In genomic region chr1:223558512-223558911, GRCh38 we compare ENCODE assay signal across 1 cellular context.
TF ChIP-seq lines count a peak whose summit lies in the region.

No MANE protein-coding gene starts in this region.

TF ChIP-seq in HEK293, 187 proteins besides CTCF, POLR2A, EP300 and RAD21 (continued from another document and continues in another):
- TF ChIP-seq ZNF785 (tag by site-specific recombination; IDR thresholded peaks at IDR 0.05) (0 out of 2 replicates have a peak, but pooled peaks have one; percentile 62), ZNF239 (tag by site-specific recombination; IDR thresholded peaks at IDR 0.05) (no peak), ZNF350 (tag by site-specific recombination; IDR thresholded peaks at IDR 0.05) (no peak), TCF7L2 (IDR thresholded peaks at IDR 0.05; ENCODE audit: borderline replicate concordance, low read depth, low read length) (no peak), ZBTB8A (tag by site-specific recombination; IDR thresholded peaks at IDR 0.05) (no peak), ZNF791 (tag by site-specific recombination; IDR thresholded peaks at IDR 0.05) (no peak), ZNF596 (tag by site-specific recombination; IDR thresholded peaks at IDR 0.05) (no peak), ZNF514 (tag by site-specific recombination; IDR thresholded peaks at IDR 0.05) (no peak), GLIS1 (tag by site-specific recombination; IDR thresholded peaks at IDR 0.05) (no peak), ZNF624 (tag by site-specific recombination; IDR thresholded peaks at IDR 0.05) (no peak), ZNF280C (tag by site-specific recombination; IDR thresholded peaks at IDR 0.05) (peak; percentile 30; the same call in 1 of the 2 replicates), PRDM6 (tag by site-specific recombination; IDR thresholded peaks at IDR 0.05) (no peak), ZNF473 (tag by site-specific recombination; IDR thresholded peaks at IDR 0.05) (0 out of 2 replicates have a peak, but pooled peaks have one; percentile 37), REPIN1 (tag by site-specific recombination; IDR thresholded peaks at IDR 0.05; ENCODE audit: low read depth) (no peak), PRDM1 (tag by site-specific recombination; IDR thresholded peaks at IDR 0.05) (no peak), ZNF121 (tag by site-specific recombination; IDR thresholded peaks at IDR 0.05) (no peak), SCRT1 (tag by site-specific recombination; IDR thresholded peaks at IDR 0.05; ENCODE audit: borderline replicate concordance) (no peak), KLF16 (tag by site-specific recombination; IDR thresholded peaks at IDR 0.05) (no peak), ZBTB6 (tag by site-specific recombination; IDR thresholded peaks at IDR 0.05) (no peak), ZNF311 (tag by site-specific recombination; IDR thresholded peaks at IDR 0.05; ENCODE audit: borderline replicate concordance) (0 out of 2 replicates have a peak, but pooled peaks have one; percentile 49), ZBTB20 (tag by site-specific recombination; IDR thresholded peaks at IDR 0.05) (no peak), ZNF148 (tag by site-specific recombination; IDR thresholded peaks at IDR 0.05; ENCODE audit: borderline replicate concordance) (0 out of 2 replicates have a peak, but pooled peaks have one; percentile 32), ZNF112 (tag by site-specific recombination; IDR thresholded peaks at IDR 0.05) (no peak; the same call in 1 of the 2 replicates), ZNF658 (tag by site-specific recombination; IDR thresholded peaks at IDR 0.05) (peak; percentile 29; the same call in 1 of the 2 replicates), ZSCAN4 (tag by site-specific recombination; IDR thresholded peaks at IDR 0.05) (no peak), MYNN (tag by site-specific recombination; IDR thresholded peaks at IDR 0.05; ENCODE audit: borderline replicate concordance) (no peak), ZNF544 (tag by site-specific recombination; IDR thresholded peaks at IDR 0.05) (no peak), ZNF558 (tag by site-specific recombination; IDR thresholded peaks at IDR 0.05) (no peak), ZNF157 (tag by site-specific recombination; IDR thresholded peaks at IDR 0.05) (no peak)
- TF ChIP-seq, protein P1, sequence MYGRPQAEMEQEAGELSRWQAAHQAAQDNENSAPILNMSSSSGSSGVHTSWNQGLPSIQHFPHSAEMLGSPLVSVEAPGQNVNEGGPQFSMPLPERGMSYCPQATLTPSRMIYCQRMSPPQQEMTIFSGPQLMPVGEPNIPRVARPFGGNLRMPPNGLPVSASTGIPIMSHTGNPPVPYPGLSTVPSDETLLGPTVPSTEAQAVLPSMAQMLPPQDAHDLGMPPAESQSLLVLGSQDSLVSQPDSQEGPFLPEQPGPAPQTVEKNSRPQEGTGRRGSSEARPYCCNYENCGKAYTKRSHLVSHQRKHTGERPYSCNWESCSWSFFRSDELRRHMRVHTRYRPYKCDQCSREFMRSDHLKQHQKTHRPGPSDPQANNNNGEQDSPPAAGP (tag by site-specific recombination; IDR thresholded peaks at IDR 0.05) = no peak
- TF ChIP-seq, protein P2, sequence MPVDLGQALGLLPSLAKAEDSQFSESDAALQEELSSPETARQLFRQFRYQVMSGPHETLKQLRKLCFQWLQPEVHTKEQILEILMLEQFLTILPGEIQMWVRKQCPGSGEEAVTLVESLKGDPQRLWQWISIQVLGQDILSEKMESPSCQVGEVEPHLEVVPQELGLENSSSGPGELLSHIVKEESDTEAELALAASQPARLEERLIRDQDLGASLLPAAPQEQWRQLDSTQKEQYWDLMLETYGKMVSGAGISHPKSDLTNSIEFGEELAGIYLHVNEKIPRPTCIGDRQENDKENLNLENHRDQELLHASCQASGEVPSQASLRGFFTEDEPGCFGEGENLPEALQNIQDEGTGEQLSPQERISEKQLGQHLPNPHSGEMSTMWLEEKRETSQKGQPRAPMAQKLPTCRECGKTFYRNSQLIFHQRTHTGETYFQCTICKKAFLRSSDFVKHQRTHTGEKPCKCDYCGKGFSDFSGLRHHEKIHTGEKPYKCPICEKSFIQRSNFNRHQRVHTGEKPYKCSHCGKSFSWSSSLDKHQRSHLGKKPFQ (tag by site-specific recombination; IDR thresholded peaks at IDR 0.05) = peak; percentile 96
- TF ChIP-seq, protein P3, sequence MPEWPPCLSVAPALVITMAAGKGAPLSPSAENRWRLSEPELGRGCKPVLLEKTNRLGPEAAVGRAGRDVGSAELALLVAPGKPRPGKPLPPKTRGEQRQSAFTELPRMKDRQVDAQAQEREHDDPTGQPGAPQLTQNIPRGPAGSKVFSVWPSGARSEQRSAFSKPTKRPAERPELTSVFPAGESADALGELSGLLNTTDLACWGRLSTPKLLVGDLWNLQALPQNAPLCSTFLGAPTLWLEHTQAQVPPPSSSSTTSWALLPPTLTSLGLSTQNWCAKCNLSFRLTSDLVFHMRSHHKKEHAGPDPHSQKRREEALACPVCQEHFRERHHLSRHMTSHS (tag by site-specific recombination; IDR thresholded peaks at IDR 0.05) = 0 out of 2 replicates have a peak, but pooled peaks have one; percentile 14
- TF ChIP-seq, protein P4, sequence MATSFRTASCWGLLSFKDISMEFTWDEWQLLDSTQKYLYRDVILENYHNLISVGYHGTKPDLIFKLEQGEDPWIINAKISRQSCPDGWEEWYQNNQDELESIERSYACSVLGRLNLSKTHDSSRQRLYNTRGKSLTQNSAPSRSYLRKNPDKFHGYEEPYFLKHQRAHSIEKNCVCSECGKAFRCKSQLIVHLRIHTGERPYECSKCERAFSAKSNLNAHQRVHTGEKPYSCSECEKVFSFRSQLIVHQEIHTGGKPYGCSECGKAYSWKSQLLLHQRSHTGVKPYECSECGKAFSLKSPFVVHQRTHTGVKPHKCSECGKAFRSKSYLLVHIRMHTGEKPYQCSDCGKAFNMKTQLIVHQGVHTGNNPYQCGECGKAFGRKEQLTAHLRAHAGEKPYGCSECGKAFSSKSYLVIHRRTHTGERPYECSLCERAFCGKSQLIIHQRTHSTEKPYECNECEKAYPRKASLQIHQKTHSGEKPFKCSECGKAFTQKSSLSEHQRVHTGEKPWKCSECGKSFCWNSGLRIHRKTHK (tag by site-specific recombination; IDR thresholded peaks at IDR 0.05) = no peak
- TF ChIP-seq, protein P5, sequence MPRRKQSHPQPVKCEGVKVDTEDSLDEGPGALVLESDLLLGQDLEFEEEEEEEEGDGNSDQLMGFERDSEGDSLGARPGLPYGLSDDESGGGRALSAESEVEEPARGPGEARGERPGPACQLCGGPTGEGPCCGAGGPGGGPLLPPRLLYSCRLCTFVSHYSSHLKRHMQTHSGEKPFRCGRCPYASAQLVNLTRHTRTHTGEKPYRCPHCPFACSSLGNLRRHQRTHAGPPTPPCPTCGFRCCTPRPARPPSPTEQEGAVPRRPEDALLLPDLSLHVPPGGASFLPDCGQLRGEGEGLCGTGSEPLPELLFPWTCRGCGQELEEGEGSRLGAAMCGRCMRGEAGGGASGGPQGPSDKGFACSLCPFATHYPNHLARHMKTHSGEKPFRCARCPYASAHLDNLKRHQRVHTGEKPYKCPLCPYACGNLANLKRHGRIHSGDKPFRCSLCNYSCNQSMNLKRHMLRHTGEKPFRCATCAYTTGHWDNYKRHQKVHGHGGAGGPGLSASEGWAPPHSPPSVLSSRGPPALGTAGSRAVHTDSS (tag by site-specific recombination; IDR thresholded peaks at IDR 0.05) = no peak
- TF ChIP-seq, protein P6, sequence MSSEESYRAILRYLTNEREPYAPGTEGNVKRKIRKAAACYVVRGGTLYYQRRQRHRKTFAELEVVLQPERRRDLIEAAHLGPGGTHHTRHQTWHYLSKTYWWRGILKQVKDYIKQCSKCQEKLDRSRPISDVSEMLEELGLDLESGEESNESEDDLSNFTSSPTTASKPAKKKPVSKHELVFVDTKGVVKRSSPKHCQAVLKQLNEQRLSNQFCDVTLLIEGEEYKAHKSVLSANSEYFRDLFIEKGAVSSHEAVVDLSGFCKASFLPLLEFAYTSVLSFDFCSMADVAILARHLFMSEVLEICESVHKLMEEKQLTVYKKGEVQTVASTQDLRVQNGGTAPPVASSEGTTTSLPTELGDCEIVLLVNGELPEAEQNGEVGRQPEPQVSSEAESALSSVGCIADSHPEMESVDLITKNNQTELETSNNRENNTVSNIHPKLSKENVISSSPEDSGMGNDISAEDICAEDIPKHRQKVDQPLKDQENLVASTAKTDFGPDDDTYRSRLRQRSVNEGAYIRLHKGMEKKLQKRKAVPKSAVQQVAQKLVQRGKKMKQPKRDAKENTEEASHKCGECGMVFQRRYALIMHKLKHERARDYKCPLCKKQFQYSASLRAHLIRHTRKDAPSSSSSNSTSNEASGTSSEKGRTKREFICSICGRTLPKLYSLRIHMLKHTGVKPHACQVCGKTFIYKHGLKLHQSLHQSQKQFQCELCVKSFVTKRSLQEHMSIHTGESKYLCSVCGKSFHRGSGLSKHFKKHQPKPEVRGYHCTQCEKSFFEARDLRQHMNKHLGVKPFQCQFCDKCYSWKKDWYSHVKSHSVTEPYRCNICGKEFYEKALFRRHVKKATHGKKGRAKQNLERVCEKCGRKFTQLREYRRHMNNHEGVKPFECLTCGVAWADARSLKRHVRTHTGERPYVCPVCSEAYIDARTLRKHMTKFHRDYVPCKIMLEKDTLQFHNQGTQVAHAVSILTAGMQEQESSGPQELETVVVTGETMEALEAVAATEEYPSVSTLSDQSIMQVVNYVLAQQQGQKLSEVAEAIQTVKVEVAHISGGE (tag by site-specific recombination; conservative IDR thresholded peaks at IDR 0.05; ENCODE audit: low read depth) = no peak
